9 cellular contexts compared by ENCODE assay signal in the genomic region with DNA sequence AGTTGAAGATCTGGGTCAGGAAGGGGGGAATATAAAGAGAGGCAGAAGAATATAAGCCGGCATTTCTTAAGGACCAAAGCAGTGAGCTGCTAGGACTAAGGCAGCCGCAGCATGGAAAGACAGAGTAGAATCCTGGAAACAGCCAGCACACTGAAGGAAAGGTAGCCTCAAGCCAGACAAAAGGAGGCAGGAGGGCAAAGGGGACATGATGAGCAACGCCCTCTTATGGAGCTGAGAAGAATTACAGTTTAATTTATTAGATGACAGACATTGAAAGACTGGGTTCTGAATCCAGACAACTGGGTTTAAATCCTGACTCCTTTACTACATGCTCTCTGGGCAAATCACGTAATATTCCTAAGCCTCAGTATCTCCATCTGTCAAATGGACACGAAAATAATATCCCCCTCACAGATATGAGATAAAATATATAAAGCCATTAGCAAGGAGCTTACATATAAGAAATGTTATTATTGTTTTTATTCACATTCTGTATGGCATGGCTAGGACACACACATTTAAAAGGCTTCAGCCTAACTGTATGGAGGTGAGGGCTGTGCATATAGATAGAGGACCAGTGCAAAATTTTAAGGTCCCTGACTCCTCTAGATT. TPM values are rescaled to one million over a fixed set of nuclear protein-coding genes. Genes with fewer than 3 reads are reported as not detected.
DNase-seq lines count a peak whose midpoint lies in the region; ATAC-seq and TF ChIP-seq lines count a peak whose summit lies in the region.
"Had no signal": no experiment of that assay in that cellular context is flagged by ENCODE, and none has a peak within 500 bp of the region (broad histone marks: within the 10 kb centered on the region; RNA-seq: fewer than 3 reads in every experiment).

No MANE protein-coding gene starts in this region.

- H3F3A ChIP-seq in DOHH2 (ENCODE audit: control insufficient read depth, insufficient read depth), result no peaks in the 10 kb centered on the region

- H3K79me2 ChIP-seq in DOHH2 (ENCODE audit: control insufficient read depth, low read length) (no peaks in the 10 kb centered on the region), Karpas-422 (ENCODE audit: low read length) (no peaks in the 10 kb centered on the region), mesendoderm (ENCODE audit: control insufficient read depth, insufficient read depth, low read length) (no peaks in the 10 kb centered on the region)

- no peak overlapping the region for H3K56ac ChIP-seq in mesendoderm (ENCODE audit: low read length)

- H3K4me2 ChIP-seq in DOHH2 (ENCODE audit: low read length) (no peak overlapping the region), Karpas-422 (ENCODE audit: low read depth, low read length, poor library complexity, severe bottlenecking) (no peak overlapping the region), mesendoderm (ENCODE audit: low read length) (no peak overlapping the region)

- DNase-seq in Karpas-422 (peak; percentile 73), adrenal gland (peak in 1 of 7 donors; percentile 17), mesendoderm (peak; percentile 73), C1 segment of cervical spinal cord (lab: John Stamatoyannopoulos, UW) (no peak), AG08395 (ENCODE audit: low spot score) (no peak), hypothalamus (lab: John Stamatoyannopoulos, UW) (no peak)

- no peaks in the 10 kb centered on the region for H4K20me1 ChIP-seq in DOHH2 (ENCODE audit: control insufficient read depth, insufficient read depth, low read depth, low read length)
- H4K20me1 ChIP-seq in Karpas-422 (ENCODE audit: insufficient read depth, low read depth, low read length), result no peaks in the 10 kb centered on the region

- WGBS in adrenal gland, 4 donors, result 34 to 54% (median 50%) methylated on average over 5 of the region's 5 CpGs
- WGBS in mesendoderm (ENCODE audit: extremely low coverage, insufficient coverage, low lambda C conversion rate), result no CpG with 5 or more reads among the region's 5 CpGs

- H3K4me1 ChIP-seq in DOHH2 (ENCODE audit: control insufficient read depth, low read length) (no peaks in the 10 kb centered on the region), Karpas-422 (ENCODE audit: low read length) (no peaks in the 10 kb centered on the region), adrenal gland (replicated peaks in 1 of 2) (peaks cover 6 to 12% of the 10 kb centered on the region in 2 donors), mesendoderm (ENCODE audit: control insufficient read depth, low read depth, low read length) (peaks cover 18% of the 10 kb centered on the region)

- H3K9me3 ChIP-seq in DOHH2 (ENCODE audit: control insufficient read depth, insufficient read depth, low read length), result no peaks in the 10 kb centered on the region
- no peaks in the 10 kb centered on the region for H3K9me3 ChIP-seq in Karpas-422 (ENCODE audit: low read length)
- H3K9me3 ChIP-seq in adrenal gland (replicated peaks in 1 of 3), result no peaks in the 10 kb centered on the region

- H3K9me2 ChIP-seq in DOHH2 (replicated peaks; ENCODE audit: control insufficient read depth, low read length) (no peaks in the 10 kb centered on the region), Karpas-422 (replicated peaks; ENCODE audit: insufficient read depth, low read length) (no peaks in the 10 kb centered on the region)

- no peak overlapping the region for H3K4ac ChIP-seq in mesendoderm (ENCODE audit: low read depth, low read length)

- H3K79me1 ChIP-seq in mesendoderm (ENCODE audit: low read length), result no peaks in the 10 kb centered on the region

- H3K36me3 ChIP-seq in DOHH2 (ENCODE audit: control insufficient read depth, low read length) (no peaks in the 10 kb centered on the region), Karpas-422 (ENCODE audit: insufficient read depth, low read length) (no peaks in the 10 kb centered on the region), adrenal gland (replicated peaks in 1 of 2) (no peaks in the 10 kb centered on the region), mesendoderm (ENCODE audit: control insufficient read depth, insufficient read depth, low read length) (no peaks in the 10 kb centered on the region)

- H3K27ac ChIP-seq in DOHH2 (ENCODE audit: low read depth, low read length) (no peak overlapping the region), Karpas-422 (ENCODE audit: low read length) (no peak overlapping the region), adrenal gland (no peak overlapping the region), mesendoderm (ENCODE audit: low read depth, low read length) (no peak overlapping the region)

- intact Hi-C loops in adrenal gland (cut with DNase I), result loop anchor here in 1 of 2 donors (10.0 kb wide), 1 partner anchor 153 kb away; no protein-coding TSS in a partner anchor

- no peak overlapping the region for H2AK5ac ChIP-seq in mesendoderm (ENCODE audit: low read length)

- no peak for ATAC-seq in GM21447 (IDR thresholded peaks at IDR 0.05; ENCODE audit: unreplicated experiment)

- H3K23ac ChIP-seq in mesendoderm (ENCODE audit: low read length), result no peak overlapping the region

- no peak overlapping the region for H2AFZ ChIP-seq in Karpas-422 (ENCODE audit: low read length)

- TF ChIP-seq POLR2A in adrenal gland (IDR thresholded peaks at IDR 0.05), result no peak

- H2BK120ac ChIP-seq in mesendoderm (ENCODE audit: low read depth, low read length), result no peak overlapping the region

- peak overlapping the region; percentile 64 for H2BK15ac ChIP-seq in mesendoderm (replicated peaks; ENCODE audit: low read depth)

- H3K4me3 ChIP-seq in DOHH2 (ENCODE audit: low read length), result no peak overlapping the region
- no peak overlapping the region for H3K4me3 ChIP-seq in Karpas-422 (ENCODE audit: low read length)
- no peak overlapping the region for H3K4me3 ChIP-seq in adrenal gland
- H3K4me3 ChIP-seq in mesendoderm (ENCODE audit: low read length), result no peak overlapping the region
- H3K4me3 ChIP-seq: lung had no signal

- no peak overlapping the region for H4K5ac ChIP-seq in mesendoderm (ENCODE audit: low read length)

- TF ChIP-seq CTCF in DOHH2 (IDR thresholded peaks at IDR 0.05; ENCODE audit: low read depth, low read length, poor library complexity, severe bottlenecking) (peak; percentile 68), adrenal gland (IDR thresholded peaks at IDR 0.05) (peak; percentile 34 to 63 (median 54))

- no peak overlapping the region for H3K9ac ChIP-seq in Karpas-422 (ENCODE audit: low read length)
- no peak overlapping the region for H3K9ac ChIP-seq in mesendoderm (ENCODE audit: low read length)

- H4K8ac ChIP-seq in mesendoderm (ENCODE audit: low read depth, low read length), result no peak overlapping the region

- H2BK5ac ChIP-seq in mesendoderm (ENCODE audit: low read length), result no peak overlapping the region

- H3K27me3 ChIP-seq in DOHH2 (ENCODE audit: control insufficient read depth, low read length) (peaks cover 10% of the 10 kb centered on the region), Karpas-422 (ENCODE audit: low read length) (no peaks in the 10 kb centered on the region), adrenal gland (no peaks in the 10 kb centered on the region), mesendoderm (ENCODE audit: insufficient read depth, low read length, poor library complexity) (no peaks in the 10 kb centered on the region)

- H3K18ac ChIP-seq in mesendoderm (ENCODE audit: low read length), result no peak overlapping the region

RNA-seq across cellular contexts. Expression of gene PCED1B, which starts 8.1 kb away (rescaled TPM):
- 22.8 and 39.8 TPM in 2 replicates for total RNA-seq in Karpas-422 (2014; rRNA removed; shearing (Covaris generic); ENCODE audit: low replicate concordance)
- total RNA-seq in adrenal gland, result 100 to 1,000 TPM in 1 of 8 donors, 10 to 100 TPM in 7; 21.0 to 110 (median 51.1) TPM
- polyA plus RNA-seq in adrenal gland, result 10 to 100 TPM; 25.2 to 41.3 (median 31.5) TPM
- polyA plus RNA-seq in mesendoderm (2013, experiment 1 of 2), result 6.9 TPM
- polyA plus RNA-seq in mesendoderm (2013, experiment 2 of 2), result 6.7 TPM

RNA-seq across cellular contexts. Expression of gene AMIGO2, which starts 8.4 kb away (rescaled TPM):
- total RNA-seq in Karpas-422 (2014; rRNA removed; shearing (Covaris generic); ENCODE audit: low replicate concordance), result 1.2 and 1.8 TPM in 2 replicates
- total RNA-seq in adrenal gland, result 10 to 100 TPM; 16.5 to 34.7 (median 28.8) TPM
- polyA plus RNA-seq in adrenal gland, result 10 to 100 TPM; 10.6 to 40.4 (median 22.7) TPM
- 14.7 TPM for polyA plus RNA-seq in mesendoderm (2013, experiment 1 of 2)
- polyA plus RNA-seq in mesendoderm (2013, experiment 2 of 2), result 14.0 TPM

Comparison
In these comparisons a context has a peak if more than half of its experiments do, and no peak if none do; other contexts are left out.
1. DNase-seq: peak in Karpas-422 (single experiment) and mesendoderm (single experiment); none in C1 segment of cervical spinal cord (0 of 14), AG08395 (single experiment) and hypothalamus (0 of 51).